25 cellular contexts compared by ENCODE assay signal in genomic region chr10:10914129-10914528, GRCh38.
DNase-seq lines count a peak whose midpoint lies in the region; ATAC-seq, FAIRE-seq and TF ChIP-seq lines count a peak whose summit lies in the region.
"Had no signal": no experiment of that assay in that cellular context is flagged by ENCODE, and none has a peak within 500 bp of the region (broad histone marks: within the 10 kb centered on the region; RNA-seq: fewer than 3 reads in every experiment).

No MANE protein-coding gene starts in this region.

- H3K27me3 ChIP-seq in HepG2 (ENCODE audit: control insufficient read depth in 1 of 2, insufficient read depth in 2 of 2, low read length in 2 of 2) = no peaks in the 10 kb centered on the region; a peak in 1 of 5 replicates
- no peaks in the 10 kb centered on the region for H3K27me3 ChIP-seq in right lobe of liver
- no peaks in the 10 kb centered on the region for H3K27me3 ChIP-seq in uterus
- H3K27me3 ChIP-seq: BLaER1 had no signal

- BruUV-seq in HepG2 (replicated peaks; lab: Mats Ljungman, UMichigan) = no TSS peak

- no peaks in the 10 kb centered on the region for H4K20me1 ChIP-seq in HepG2 (ENCODE audit: insufficient read depth, low read length)
- H4K20me1 ChIP-seq: BLaER1 had no signal

- no peak for FAIRE-seq in HepG2 (lab: Jason Lieb, UNC)
- FAIRE-seq: A204.1, endometrium, RCC 7860 had no signal

- H3K36me3 ChIP-seq in HepG2 (replicated peaks in 1 of 2; ENCODE audit: control insufficient read depth in 1 of 2, insufficient read depth in 2 of 2, low read length in 2 of 2) (no peaks in the 10 kb centered on the region), right lobe of liver (no peaks in the 10 kb centered on the region), uterus (no peaks in the 10 kb centered on the region), mucosa of descending colon (ENCODE audit: low read depth) (no peaks in the 10 kb centered on the region)
- H3K36me3 ChIP-seq: BLaER1, SJSA1 had no signal

- no peaks in the 10 kb centered on the region for H3K9me3 ChIP-seq in HepG2 (ENCODE audit: low read length)
- no peaks in the 10 kb centered on the region for H3K9me3 ChIP-seq in right lobe of liver
- no peaks in the 10 kb centered on the region for H3K9me3 ChIP-seq in uterus
- no peaks in the 10 kb centered on the region for H3K9me3 ChIP-seq in mucosa of descending colon
- H3K9me3 ChIP-seq: BLaER1, SJSA1 had no signal

- no peak for TF ChIP-seq CTCF in HepG2 (CRISPR knock-in tag; IDR thresholded peaks at IDR 0.05)
- no peak for TF ChIP-seq CTCF in right lobe of liver (IDR thresholded peaks at IDR 0.05)
- TF ChIP-seq CTCF in uterus (IDR thresholded peaks at IDR 0.05) = no peak
- TF ChIP-seq CTCF in mucosa of descending colon (IDR thresholded peaks at IDR 0.05) = no peak

- in situ Hi-C loops in HepG2 (cut with HindIII; ENCODE audit: extremely low pct_ligation_motif_present, low pct_unique_long_range_greater_than_20kb) = no loop called here

- no peak for TF ChIP-seq RAD21 in HepG2 (CRISPR knock-in tag; IDR thresholded peaks at IDR 0.05)

- 34% methylated on average over 4 of the region's 4 CpGs for WGBS in HepG2 (ENCODE audit: low lambda C conversion rate)
- 10% methylated on average over 4 of the region's 4 CpGs for WGBS in right lobe of liver (ENCODE audit: insufficient coverage, low coverage, low lambda C conversion rate, missing lambda C conversion rate)

- ATAC-seq in HepG2 (no peak), right lobe of liver (no peak), mucosa of descending colon (no peak), HG02588 (IDR thresholded peaks at IDR 0.05; ENCODE audit: unreplicated experiment) (no peak)

- no peak overlapping the region for H3K27ac ChIP-seq in HepG2 (ENCODE audit: extremely low read length, insufficient read depth, low read length)
- H3K27ac ChIP-seq in right lobe of liver = no peak overlapping the region
- H3K27ac ChIP-seq in uterus = peak overlapping the region; percentile 19 to 53
- H3K27ac ChIP-seq: BLaER1, SJSA1, skin epidermis had no signal

- TF ChIP-seq EP300 in HepG2 (IDR thresholded peaks at IDR 0.05; ENCODE audit: low read depth in 2 of 2, low read length in 2 of 2) (no peak), HepG2 (CRISPR knock-in tag; IDR thresholded peaks at IDR 0.05; ENCODE audit: borderline replicate concordance) (no peak)

- H3K79me2 ChIP-seq in HepG2 (ENCODE audit: insufficient read depth, low read length) = no peaks in the 10 kb centered on the region

- H3K4me1 ChIP-seq in HepG2 (ENCODE audit: insufficient read depth, low read length) (no peaks in the 10 kb centered on the region), right lobe of liver (no peaks in the 10 kb centered on the region), uterus (no peaks in the 10 kb centered on the region), mucosa of descending colon (ENCODE audit: low read depth) (no peaks in the 10 kb centered on the region)
- H3K4me1 ChIP-seq: BLaER1 had no signal

- intact Hi-C loops in HepG2 (cut with micrococcal nuclease; ENCODE audit: unreplicated experiment) (no loop called here), right lobe of liver (cut with DNase I) (no loop called here), head of caudate nucleus (cut with DNase I) (no loop called here), uterus (cut with DNase I; ENCODE audit: low total_unique reads) (no loop called here), mucosa of descending colon (cut with DNase I, micrococcal nuclease) (no loop called here)

- H3K4me2 ChIP-seq in HepG2 (ENCODE audit: low read depth, low read length) = no peak overlapping the region
- H3K4me2 ChIP-seq: BLaER1 had no signal

- DNase-seq in HepG2 (ENCODE audit: low spot score) (no peak), right lobe of liver (no peak), head of caudate nucleus (peak in 25 of 42 donors; percentile 11 to 82 (median 39)), middle frontal gyrus (ENCODE audit: extremely low spot score, low spot score) (peak; percentile 12), uterus (peak in 1 of 2 donors; percentile 19), foreskin melanocyte (no peak), mucosa of descending colon (no peak)
- DNase-seq: activated gamma-delta T cell treated with Interleukin-2 at 50 U/mL for 16 hours; activated T-cell treated with anti-CD3 and anti-CD28 coated beads, Interleukin-2, amount 50 U/mL, for 1 hour; cortex of kidney; DMS53; GF-D8; KBM-7; MM.1S; NCI-H146; NCI-H524 treated with DMSO at 0.1 percent for 48 hours; posterior cingulate gyrus; substantia nigra had no signal

- H2AFZ ChIP-seq in HepG2 (ENCODE audit: low read length) = no peak overlapping the region

- no peak overlapping the region for H3K9ac ChIP-seq in HepG2 (ENCODE audit: insufficient read depth, low read depth, low read length)
- H3K9ac ChIP-seq: BLaER1 had no signal

- CTCF ChIA-PET in HepG2 (lab: Yijun Ruan, JAX; ENCODE audit: low intra/inter-chr PET ratio, low total read pairs) = no interaction called here

- H3K4me3 ChIP-seq in HepG2 (replicated peaks in 1 of 3; ENCODE audit: insufficient read depth in 1 of 3, low read depth in 2 of 3, low read length in 3 of 3) (no peak overlapping the region), right lobe of liver (no peak overlapping the region), uterus (no peak overlapping the region), mucosa of descending colon (no peak overlapping the region)
- H3K4me3 ChIP-seq: BLaER1, SJSA1, skin epidermis had no signal

- no peak for TF ChIP-seq POLR2A in HepG2 (IDR thresholded peaks at IDR 0.05; ENCODE audit: insufficient read depth in 1 of 2, low read depth in 2 of 2, low read length in 2 of 2)
- no peak for TF ChIP-seq POLR2A in right lobe of liver (IDR thresholded peaks at IDR 0.05)
- no peak for TF ChIP-seq POLR2A in uterus (IDR thresholded peaks at IDR 0.05)

- POLR2A ChIA-PET in HepG2 (lab: Yijun Ruan, JAX) = no interaction called here

TF ChIP-seq in HepG2, 621 proteins besides CTCF, POLR2A, EP300 and RAD21:
- TF ChIP-seq MAFK (conservative IDR thresholded peaks at IDR 0.05 in 1 of 2, IDR thresholded peaks at IDR 0.05 in 1 of 2; ENCODE audit: low read length in 2 of 2) (peak in 1 of 2 experiments; percentile 52; a peak in 2 of 4 replicates), MAFF (IDR thresholded peaks at IDR 0.05; ENCODE audit: low read depth, low read length) (0 out of 2 replicates have a peak, but pooled peaks have one; percentile 37), ARID5B (CRISPR knock-in tag; IDR thresholded peaks at IDR 0.05) (no peak)

Comparison
In these comparisons a context has a peak if more than half of its experiments do, and no peak if none do; other contexts are left out.
1. DNase-seq: peak in head of caudate nucleus (25 of 42) and middle frontal gyrus (single experiment); none in HepG2 (single experiment), right lobe of liver (0 of 3), foreskin melanocyte (single experiment) and mucosa of descending colon (0 of 3).
2. H3K27ac ChIP-seq: peak in uterus (2 of 2); none in HepG2 (single experiment) and right lobe of liver (0 of 3).